Comparison of ENCODE assay signal across 4 cellular contexts in the genomic region with DNA sequence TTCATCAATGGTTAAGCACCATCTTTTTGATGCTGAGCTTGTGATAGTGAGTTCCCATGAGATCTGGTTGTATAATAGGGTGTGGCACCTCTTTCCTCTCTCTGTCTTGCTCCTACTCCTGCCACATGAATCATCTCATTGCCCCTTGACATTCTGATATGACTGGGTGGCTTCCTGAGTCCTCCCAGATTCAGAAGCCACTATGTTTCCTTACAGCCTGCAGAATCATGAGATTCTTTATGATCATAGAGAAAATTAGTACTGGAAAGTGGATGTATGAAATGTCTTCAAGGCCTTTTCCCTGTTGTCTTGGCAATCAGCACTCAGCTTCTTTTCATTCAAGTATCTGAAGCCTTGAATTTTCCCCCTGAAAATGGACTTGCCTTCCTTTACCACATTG. TPM values are rescaled to one million over a fixed set of nuclear protein-coding genes. Genes with fewer than 3 reads are reported as not detected.
"Had no signal": no experiment of that assay in that cellular context is flagged by ENCODE, and none has a peak within 500 bp of the region (broad histone marks: within the 10 kb centered on the region; RNA-seq: fewer than 3 reads in every experiment).

No MANE protein-coding gene starts in this region.

RNA-seq across cellular contexts. Expression of a gene that starts 14.9 kb away (rescaled TPM):
- total RNA-seq: LHCN-M2, M059J, MCF 10A, NCI-H460 had no signal
